16 cellular contexts compared by ENCODE assay signal in the genomic region with DNA sequence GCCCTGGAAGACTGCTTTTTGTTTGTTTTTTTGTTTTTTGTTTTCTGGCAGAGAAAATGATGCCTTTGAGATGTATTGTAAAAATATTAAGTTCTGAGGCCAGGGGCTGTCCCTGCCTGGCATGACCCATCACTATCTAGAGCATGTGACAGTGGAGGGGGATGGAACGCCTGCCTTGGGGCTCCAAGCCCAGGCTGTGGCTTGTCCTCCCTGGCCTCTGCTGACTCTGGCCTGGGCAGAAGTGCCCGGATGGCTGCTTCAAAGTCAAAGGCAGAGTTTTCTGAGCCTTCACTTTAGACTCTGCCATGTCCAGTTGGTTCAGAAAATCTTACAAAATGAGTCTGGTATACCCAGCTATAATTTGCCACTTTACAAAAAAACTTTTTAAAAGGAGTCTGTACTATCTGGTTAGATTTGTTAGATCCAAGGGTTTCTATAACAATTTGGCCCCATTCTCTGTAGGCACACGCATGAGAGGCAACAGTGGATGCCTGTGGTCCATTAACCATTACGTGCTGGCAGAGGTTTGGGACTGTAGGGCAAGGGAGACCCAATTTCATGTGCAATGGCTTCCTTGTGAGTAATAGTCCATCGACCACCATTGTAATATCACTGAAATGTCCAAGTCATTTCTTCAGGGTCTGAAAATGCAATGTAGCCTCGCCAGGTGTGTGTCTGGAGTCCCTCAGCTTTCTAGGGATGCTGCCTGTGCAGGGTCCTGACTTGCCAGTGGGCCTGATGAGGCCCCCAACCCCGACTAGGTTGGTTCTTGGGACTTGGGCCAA. TPM values are rescaled to one million over a fixed set of nuclear protein-coding genes. Genes with fewer than 3 reads are reported as not detected.
DNase-seq lines count a peak whose midpoint lies in the region; ATAC-seq and TF ChIP-seq lines count a peak whose summit lies in the region.
"Had no signal": no experiment of that assay in that cellular context is flagged by ENCODE, and none has a peak within 500 bp of the region (broad histone marks: within the 10 kb centered on the region; RNA-seq: fewer than 3 reads in every experiment).

No MANE protein-coding gene starts in this region.

- H3K27ac Mint-ChIP-seq in activated CD4-positive, alpha-beta memory T cell treated with anti-CD3 and anti-CD28 coated beads for 36 hours, result no peak overlapping the region

- H3K36me3 ChIP-seq in tibial artery (no peaks in the 10 kb centered on the region), mucosa of descending colon (ENCODE audit: low read depth) (no peaks in the 10 kb centered on the region)
- H3K36me3 ChIP-seq: BLaER1 treated with 17β-estradiol and CSF1 and Interleukin-3, amounts not matched to agents 10 nM and 100 nM had no signal

- H3K27me3 Mint-ChIP-seq in activated CD4-positive, alpha-beta memory T cell treated with anti-CD3 and anti-CD28 coated beads for 36 hours, result peaks cover 39% of the 10 kb centered on the region

- peak; percentile 56 for DNase-seq in M059J (ENCODE audit: low read depth)
- DNase-seq in glomerular visceral epithelial cell (ENCODE audit: extremely low spot score), result peak; percentile 15
- peak; percentile 36 for DNase-seq in kidney tubule cell (ENCODE audit: low spot score)
- no peak for DNase-seq in tibial artery
- no peak for DNase-seq in stimulated activated CD4-positive, alpha-beta T cell treated with anti-CD3 and anti-CD28 coated beads, Interleukin-1b, Interleukin-23, amount 100 ng/mL, for 48 hours
- no peak for DNase-seq in mucosa of descending colon
- no peak for DNase-seq in activated CD4-positive, alpha-beta memory T cell treated with anti-CD3 and anti-CD28 coated beads for 36 hours
- DNase-seq: DMS 273 treated with DMSO at 0.1 percent for 48 hours, KG1, NCI-H1092, NCI-H1694 treated with DMSO at 0.1 percent for 48 hours, NCI-H446, NCI-H82 had no signal

- CTCF ChIA-PET in activated CD4-positive, alpha-beta memory T cell treated with anti-CD3 and anti-CD28 coated beads for 36 hours (lab: Charles Lee), result no interaction called here

- no peak overlapping the region for H3K4me3 ChIP-seq in tibial artery
- H3K4me3 ChIP-seq in mucosa of descending colon, result no peak overlapping the region
- H3K4me3 ChIP-seq: BLaER1 treated with 17β-estradiol and CSF1 and Interleukin-3, amounts not matched to agents 10 nM and 100 nM had no signal

- no peaks in the 10 kb centered on the region for H3K27me3 ChIP-seq in tibial artery

- intact Hi-C loops in tibial artery (cut with DNase I; ENCODE audit: low total_unique reads), result no loop called here
- intact Hi-C loops in mucosa of descending colon (cut with DNase I, micrococcal nuclease), result no loop called here
- intact Hi-C loops in activated CD4-positive, alpha-beta memory T cell treated with anti-CD3 and anti-CD28 coated beads for 36 hours (cut with micrococcal nuclease), result no loop called here

- H3K9me3 ChIP-seq in tibial artery (no peaks in the 10 kb centered on the region), mucosa of descending colon (no peaks in the 10 kb centered on the region)
- H3K9me3 ChIP-seq: BLaER1 treated with 17β-estradiol and CSF1 and Interleukin-3, amounts not matched to agents 10 nM and 100 nM had no signal

- POLR2A ChIA-PET in activated CD4-positive, alpha-beta memory T cell treated with anti-CD3 and anti-CD28 coated beads for 36 hours (lab: Charles Lee), result no interaction called here

- no peak overlapping the region for H3K4me3 Mint-ChIP-seq in activated CD4-positive, alpha-beta memory T cell treated with anti-CD3 and anti-CD28 coated beads for 36 hours

- H3K4me1 ChIP-seq in tibial artery, result no peaks in the 10 kb centered on the region
- no peaks in the 10 kb centered on the region for H3K4me1 ChIP-seq in mucosa of descending colon (ENCODE audit: low read depth)

- peak overlapping the region; percentile 0 to 28 for H3K27ac ChIP-seq in tibial artery
- H3K27ac ChIP-seq: BLaER1 treated with 17β-estradiol and CSF1 and Interleukin-3, amounts not matched to agents 10 nM and 100 nM; HL-60 had no signal

- peaks cover 12% of the 10 kb centered on the region for H3K4me1 Mint-ChIP-seq in activated CD4-positive, alpha-beta memory T cell treated with anti-CD3 and anti-CD28 coated beads for 36 hours (ENCODE audit: low read depth)

- no peaks in the 10 kb centered on the region for H3K36me3 Mint-ChIP-seq in activated CD4-positive, alpha-beta memory T cell treated with anti-CD3 and anti-CD28 coated beads for 36 hours

- no peaks in the 10 kb centered on the region for H3K9me3 Mint-ChIP-seq in activated CD4-positive, alpha-beta memory T cell treated with anti-CD3 and anti-CD28 coated beads for 36 hours

- ATAC-seq in mucosa of descending colon, result no peak

- TF ChIP-seq CTCF in tibial artery (IDR thresholded peaks at IDR 0.05) (no peak), mucosa of descending colon (IDR thresholded peaks at IDR 0.05) (no peak)

RNA-seq across cellular contexts. Expression of a gene that starts 8.3 kb away (rescaled TPM):
- total RNA-seq in M059J (2014; rRNA removed; shearing (Covaris generic)), result 1.3 and 3.0 TPM in 2 replicates
- 1 to 10 TPM in 1 of 3 donors, under 1 TPM in 2; 0.46 to 2.8 (median 0.55) TPM for total RNA-seq in mucosa of descending colon
- not detected for total RNA-seq in activated CD4-positive, alpha-beta memory T cell treated with anti-CD3 and anti-CD28 coated beads for 36 hours
- total RNA-seq: H4 had no signal

Comparison
In these comparisons a context has a peak if more than half of its experiments do, and no peak if none do; other contexts are left out.
1. DNase-seq: peak in M059J (single experiment), glomerular visceral epithelial cell (single experiment) and kidney tubule cell (single experiment); none in tibial artery (0 of 2), stimulated activated CD4-positive, alpha-beta T cell treated with anti-CD3 and anti-CD28 coated beads, Interleukin-1b, Interleukin-23, amount 100 ng/mL, for 48 hours (single experiment), mucosa of descending colon (0 of 3) and activated CD4-positive, alpha-beta memory T cell treated with anti-CD3 and anti-CD28 coated beads for 36 hours (single experiment).